21 cellular contexts compared by ENCODE assay signal in genomic region chr11:70668204-70669202, GRCh38.
DNase-seq lines count a peak whose midpoint lies in the region; ATAC-seq, FAIRE-seq and TF ChIP-seq lines count a peak whose summit lies in the region.
"Had no signal": no experiment of that assay in that cellular context is flagged by ENCODE, and none has a peak within 500 bp of the region (broad histone marks: within the 10 kb centered on the region; RNA-seq: fewer than 3 reads in every experiment).

No MANE protein-coding gene starts in this region.

- H2AFZ ChIP-seq in HepG2 (ENCODE audit: low read length) (no peak overlapping the region), GM23248 (no peak overlapping the region)

- H3K4me2 ChIP-seq in HepG2 (ENCODE audit: low read depth, low read length) (no peak overlapping the region), GM23248 (ENCODE audit: unreplicated experiment) (no peak overlapping the region)
- H3K4me2 ChIP-seq: KMS-11 had no signal

- no peak for TF ChIP-seq RAD21 in HepG2 (CRISPR knock-in tag; IDR thresholded peaks at IDR 0.05)

- no peaks in the 10 kb centered on the region for H3F3A ChIP-seq in GM23248 (ENCODE audit: insufficient read depth)

- H3K79me2 ChIP-seq in HepG2 (ENCODE audit: insufficient read depth, low read length) (no peaks in the 10 kb centered on the region), GM23248 (ENCODE audit: insufficient read depth) (no peaks in the 10 kb centered on the region)

- DNase-seq in HepG2 (ENCODE audit: low spot score) (no peak), right lobe of liver (no peak), astrocyte of the cerebellum (ENCODE audit: low read depth) (peak; percentile 8), hepatic stellate cell (ENCODE audit: low spot score) (peak; percentile 27), GM10248 (ENCODE audit: extremely low spot score) (no peak), RCC 7860 (ENCODE audit: low spot score) (no peak), GM23248 (no peak)
- DNase-seq: activated B cell treated with CpG ODN at 0.5 μM for 24 hours; activated CD4-positive, alpha-beta T cell treated with anti-CD3 and anti-CD28 coated beads, Interleukin-2, amount 50 U/mL, for 4 hours; activated effector memory CD4-positive, alpha-beta T cell treated with Interleukin-2 at 50 U/mL for 16 hours; activated naive CD8-positive, alpha-beta T cell treated with anti-CD3 and anti-CD28 coated beads, Interleukin-2, amount 10 ng/mL, durations not matched to agents 7 days and 5 days; effector memory CD8-positive, alpha-beta T cell; EL; NCI-H187; stimulated activated CD8-positive, alpha-beta memory T cell treated with anti-CD3 and anti-CD28 coated beads, Interleukin-4, amount 100 ng/mL, for 48 hours had no signal

- TF ChIP-seq POLR2A in HepG2 (IDR thresholded peaks at IDR 0.05; ENCODE audit: insufficient read depth in 1 of 2, low read depth in 2 of 2, low read length in 2 of 2): no peak
- TF ChIP-seq POLR2A in right lobe of liver (IDR thresholded peaks at IDR 0.05): no peak

- no peak for TF ChIP-seq EP300 in HepG2 (IDR thresholded peaks at IDR 0.05; ENCODE audit: low read depth in 2 of 2, low read length in 2 of 2)
- no peak for TF ChIP-seq EP300 in HepG2 (CRISPR knock-in tag; IDR thresholded peaks at IDR 0.05; ENCODE audit: borderline replicate concordance)

- H3K27me3 ChIP-seq in HepG2 (ENCODE audit: control insufficient read depth in 1 of 2, insufficient read depth in 2 of 2, low read length in 2 of 2) (no peaks in the 10 kb centered on the region), right lobe of liver (no peaks in the 10 kb centered on the region), GM23248 (replicated peaks; ENCODE audit: insufficient read depth) (no peaks in the 10 kb centered on the region)
- H3K27me3 ChIP-seq: SJSA1 had no signal

- no peak for ATAC-seq in HepG2
- no peak for ATAC-seq in right lobe of liver
- ATAC-seq in GM18498 (IDR thresholded peaks at IDR 0.05; ENCODE audit: unreplicated experiment): no peak
- ATAC-seq: effector memory CD8-positive, alpha-beta T cell; esophagus mucosa had no signal

- H3K9me3 ChIP-seq in HepG2 (ENCODE audit: low read length) (no peaks in the 10 kb centered on the region), right lobe of liver (no peaks in the 10 kb centered on the region), GM23248 (ENCODE audit: low read depth) (no peaks in the 10 kb centered on the region)
- H3K9me3 ChIP-seq: right atrium auricular region had no signal

- no peaks in the 10 kb centered on the region for H3K9me2 ChIP-seq in GM23248 (ENCODE audit: insufficient read depth)

- H3K4me3 ChIP-seq in HepG2 (replicated peaks in 1 of 3; ENCODE audit: insufficient read depth in 1 of 3, low read depth in 2 of 3, low read length in 3 of 3) (no peak overlapping the region), right lobe of liver (no peak overlapping the region), astrocyte of the cerebellum (ENCODE audit: low read depth, low read length) (no peak overlapping the region), GM23248 (no peak overlapping the region)
- H3K4me3 ChIP-seq: right atrium auricular region, SJSA1 had no signal

- WGBS in HepG2 (ENCODE audit: low lambda C conversion rate): 95% methylated on average over 16 of the region's 23 CpGs
- WGBS in right lobe of liver (ENCODE audit: insufficient coverage, low coverage, low lambda C conversion rate, missing lambda C conversion rate): 82% methylated on average over 15 of the region's 23 CpGs
- WGBS in GM23248 (ENCODE audit: low coverage in 1 of 2, low lambda C conversion rate in 2 of 2, missing lambda C conversion rate in 2 of 2), 2 experiments: 56 to 67% methylated on average over 21 of the region's 23 CpGs

- in situ Hi-C loops in HepG2 (cut with HindIII; ENCODE audit: extremely low pct_ligation_motif_present, low pct_unique_long_range_greater_than_20kb): no loop called here
- in situ Hi-C loops in astrocyte of the cerebellum (cut with HindIII; ENCODE audit: low sequenced_read_pairs): no loop called here
- in situ Hi-C loops in GM23248 (cut with MboI): no loop called here

- peaks cover 10 to 14% of the 10 kb centered on the region in 2 experiments; a peak in 3 of 5 replicates for H3K36me3 ChIP-seq in HepG2 (replicated peaks in 1 of 2; ENCODE audit: control insufficient read depth in 1 of 2, insufficient read depth in 2 of 2, low read length in 2 of 2)
- no peaks in the 10 kb centered on the region for H3K36me3 ChIP-seq in right lobe of liver
- H3K36me3 ChIP-seq in GM23248 (ENCODE audit: low read depth): no peaks in the 10 kb centered on the region
- H3K36me3 ChIP-seq: right atrium auricular region had no signal

- H3K9ac ChIP-seq in HepG2 (ENCODE audit: insufficient read depth, low read depth, low read length): no peak overlapping the region
- H3K9ac ChIP-seq in GM23248: no peak overlapping the region
- H3K9ac ChIP-seq: KMS-11 had no signal

- H3K4me1 ChIP-seq in HepG2 (ENCODE audit: insufficient read depth, low read length): peaks cover 24% of the 10 kb centered on the region
- peaks cover 0 to 16% (median 5%) of the 10 kb centered on the region in 4 donors for H3K4me1 ChIP-seq in right lobe of liver
- H3K4me1 ChIP-seq in GM23248 (ENCODE audit: insufficient read depth): no peaks in the 10 kb centered on the region
- H3K4me1 ChIP-seq: right atrium auricular region had no signal

- intact Hi-C loops in HepG2 (cut with micrococcal nuclease; ENCODE audit: unreplicated experiment) (no loop called here), right lobe of liver (cut with DNase I) (no loop called here)

- no TSS peak for BruUV-seq in HepG2 (replicated peaks; lab: Mats Ljungman, UMichigan)

- CTCF ChIA-PET in HepG2 (lab: Yijun Ruan, JAX; ENCODE audit: low intra/inter-chr PET ratio, low total read pairs): no interaction called here
- CTCF ChIA-PET in GM10248 (lab: Yijun Ruan, JAX): interaction anchor here (1.0 kb wide), 1 partner anchor 44 kb away, joined by 3 read pairs; no protein-coding TSS in a partner anchor

- H4K20me1 ChIP-seq in HepG2 (ENCODE audit: insufficient read depth, low read length) (peaks cover 11% of the 10 kb centered on the region; the same call in 1 of the 2 replicates), GM23248 (ENCODE audit: insufficient read depth) (no peaks in the 10 kb centered on the region)

- FAIRE-seq in HepG2 (lab: Jason Lieb, UNC) (no peak), RCC 7860 (lab: Jason Lieb, UNC) (no peak)

- TF ChIP-seq CTCF in HepG2 (CRISPR knock-in tag; IDR thresholded peaks at IDR 0.05): no peak
- no peak for TF ChIP-seq CTCF in right lobe of liver (IDR thresholded peaks at IDR 0.05)
- no peak for TF ChIP-seq CTCF in astrocyte of the cerebellum (IDR thresholded peaks at IDR 0.05; ENCODE audit: low read depth, low read length, missing control alignments)
- no peak for TF ChIP-seq CTCF in GM10248 (IDR thresholded peaks at IDR 0.05; ENCODE audit: control extremely low read depth, extremely low read depth, low read depth, missing control alignments)

- H3K27ac ChIP-seq in HepG2 (ENCODE audit: extremely low read length, insufficient read depth, low read length) (no peak overlapping the region), right lobe of liver (no peak overlapping the region), GM23248 (no peak overlapping the region)
- H3K27ac ChIP-seq: C4-2B, KMS-11, right atrium auricular region, SJSA1 had no signal

- POLR2A ChIA-PET in HepG2 (lab: Yijun Ruan, JAX) (no interaction called here), GM10248 (lab: Yijun Ruan, JAX) (no interaction called here)

TF ChIP-seq in HepG2, 621 proteins besides CTCF, POLR2A, EP300 and RAD21 (continues in another document):
- TF ChIP-seq, protein P1, sequence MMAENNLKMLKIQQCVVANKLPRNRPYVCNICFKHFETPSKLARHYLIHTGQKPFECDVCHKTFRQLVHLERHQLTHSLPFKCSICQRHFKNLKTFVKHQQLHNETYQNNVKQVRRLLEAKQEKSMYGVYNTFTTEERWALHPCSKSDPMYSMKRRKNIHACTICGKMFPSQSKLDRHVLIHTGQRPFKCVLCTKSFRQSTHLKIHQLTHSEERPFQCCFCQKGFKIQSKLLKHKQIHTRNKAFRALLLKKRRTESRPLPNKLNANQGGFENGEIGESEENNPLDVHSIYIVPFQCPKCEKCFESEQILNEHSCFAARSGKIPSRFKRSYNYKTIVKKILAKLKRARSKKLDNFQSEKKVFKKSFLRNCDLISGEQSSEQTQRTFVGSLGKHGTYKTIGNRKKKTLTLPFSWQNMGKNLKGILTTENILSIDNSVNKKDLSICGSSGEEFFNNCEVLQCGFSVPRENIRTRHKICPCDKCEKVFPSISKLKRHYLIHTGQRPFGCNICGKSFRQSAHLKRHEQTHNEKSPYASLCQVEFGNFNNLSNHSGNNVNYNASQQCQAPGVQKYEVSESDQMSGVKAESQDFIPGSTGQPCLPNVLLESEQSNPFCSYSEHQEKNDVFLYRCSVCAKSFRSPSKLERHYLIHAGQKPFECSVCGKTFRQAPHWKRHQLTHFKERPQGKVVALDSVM (CRISPR knock-in tag; IDR thresholded peaks at IDR 0.05): peak; percentile 53; the same call in 1 of the 2 replicates
- 0 out of 2 replicates have a peak, but pooled peaks have one; percentile 17 for TF ChIP-seq ARID4A (CRISPR knock-in tag; IDR thresholded peaks at IDR 0.05; ENCODE audit: borderline replicate concordance)

Comparison
In these comparisons a context has a peak if more than half of its experiments do, and no peak if none do; other contexts are left out.
1. DNase-seq: peak in astrocyte of the cerebellum (single experiment) and hepatic stellate cell (single experiment); none in HepG2 (single experiment), right lobe of liver (0 of 3), GM10248 (single experiment), RCC 7860 (single experiment) and GM23248 (single experiment).